Comparison of ENCODE assay signal across 10 cellular contexts in genomic region chr2:20641123-20641985, GRCh38. TPM values are rescaled to one million over a fixed set of nuclear protein-coding genes. Genes with fewer than 3 reads are reported as not detected.
DNase-seq lines count a peak whose midpoint lies in the region; ATAC-seq and TF ChIP-seq lines count a peak whose summit lies in the region.
"Had no signal": no experiment of that assay in that cellular context is flagged by ENCODE, and none has a peak within 500 bp of the region (broad histone marks: within the 10 kb centered on the region; RNA-seq: fewer than 3 reads in every experiment).

No MANE protein-coding gene starts in this region.

- no peak for TF ChIP-seq RAD21 in IMR-90 (IDR thresholded peaks at IDR 0.05; ENCODE audit: low read length)

- H3K14ac ChIP-seq in IMR-90 (replicated peaks; ENCODE audit: low read depth, low read length) = no peak overlapping the region

- WGBS in IMR-90 (ENCODE audit: extremely low coverage in 2 of 2, insufficient read length in 1 of 2), 2 experiments = 83% methylated on average over 19 of the region's 23 CpGs; no CpG with 5 or more reads in 1 of the 2 experiments
- WGBS in stomach, 5 donors = 75 to 88% (median 84%) methylated on average over 23 of the region's 23 CpGs

- H3K4me2 ChIP-seq in IMR-90 (ENCODE audit: low read depth, low read length) = no peak overlapping the region

- no peak overlapping the region for H2BK5ac ChIP-seq in IMR-90 (ENCODE audit: low read depth, low read length, poor library complexity, severe bottlenecking)

- H3K27ac Mint-ChIP-seq in activated naive CD4-positive, alpha-beta T cell treated with anti-CD3 and anti-CD28 coated beads for 36 hours = no peak overlapping the region

- dilution Hi-C loops in IMR-90 (cut with HindIII; ENCODE audit: low sequenced_read_pairs, unreplicated experiment) = loop anchor here (25.0 kb wide), 1 partner anchor 254 kb away; no protein-coding TSS in a partner anchor

- H3K4me3 ChIP-seq in IMR-90 (ENCODE audit: insufficient read depth, low read depth, low read length) = no peak overlapping the region
- H3K4me3 ChIP-seq in choroid plexus epithelial cell (ENCODE audit: low read depth, low read length) = no peak overlapping the region
- no peak overlapping the region for H3K4me3 ChIP-seq in stomach

- BruUV-seq in IMR-90 (replicated peaks; lab: Mats Ljungman, UMichigan) = no TSS peak

- TF ChIP-seq POLR2A in IMR-90 (IDR thresholded peaks at IDR 0.05; ENCODE audit: low read depth, low read length) = no peak
- TF ChIP-seq POLR2A in stomach (IDR thresholded peaks at IDR 0.05) = no peak

- H3K4me3 Mint-ChIP-seq in activated naive CD4-positive, alpha-beta T cell treated with anti-CD3 and anti-CD28 coated beads for 36 hours = no peak overlapping the region
- H3K4me3 Mint-ChIP-seq: CD8-positive, alpha-beta memory T cell had no signal

- H4K20me1 ChIP-seq in IMR-90 (ENCODE audit: insufficient read depth, low read length) = peaks cover 18% of the 10 kb centered on the region

- H2AK5ac ChIP-seq in IMR-90 (ENCODE audit: low read depth, low read length) = 0 out of 2 replicates have a peak overlapping the region, but pooled peaks have one; percentile 66

- no peak overlapping the region for H3K9ac ChIP-seq in IMR-90 (ENCODE audit: low read depth, low read length)

- H3K27me3 ChIP-seq in IMR-90 (ENCODE audit: control insufficient read depth, insufficient read depth, low read length) = no peaks in the 10 kb centered on the region
- no peaks in the 10 kb centered on the region for H3K27me3 ChIP-seq in stomach

- no peak overlapping the region; the same call in 1 of the 2 replicates for H3K4ac ChIP-seq in IMR-90 (ENCODE audit: low read depth, low read length)

- no peaks in the 10 kb centered on the region for H3K4me1 Mint-ChIP-seq in activated naive CD4-positive, alpha-beta T cell treated with anti-CD3 and anti-CD28 coated beads for 36 hours (ENCODE audit: low read depth)

- 0 out of 2 replicates have a peak, but pooled peaks cover 3% of the 10 kb centered on the region for H3K9me1 ChIP-seq in IMR-90 (ENCODE audit: insufficient read depth, low read length)

- TF ChIP-seq EP300 in stomach (IDR thresholded peaks at IDR 0.05) = peak; percentile 97

- H2BK120ac ChIP-seq in IMR-90 (ENCODE audit: low read depth, low read length) = no peak overlapping the region

- no peak overlapping the region for H3K27ac ChIP-seq in IMR-90 (ENCODE audit: insufficient read depth, low read length)
- peak overlapping the region in 4 of 5 donors; percentile 16 to 91 (median 85) for H3K27ac ChIP-seq in stomach

- no peak overlapping the region for H4K91ac ChIP-seq in IMR-90 (ENCODE audit: insufficient read depth, low read depth, low read length)

- H3K4me1 ChIP-seq in IMR-90 (ENCODE audit: control insufficient read depth, insufficient read depth, low read length) (no peaks in the 10 kb centered on the region), stomach (peaks cover 17 to 53% (median 39%) of the 10 kb centered on the region in 4 donors)

- no peak overlapping the region for H2BK15ac ChIP-seq in IMR-90 (ENCODE audit: low read depth, low read length)

- H3K36me3 ChIP-seq in IMR-90 (ENCODE audit: control insufficient read depth, insufficient read depth, low read length) = peaks cover 35% of the 10 kb centered on the region; the same call in 1 of the 2 replicates
- peaks cover 23 to 93% (median 89%) of the 10 kb centered on the region in 4 donors for H3K36me3 ChIP-seq in stomach

- H2AFZ ChIP-seq in IMR-90 (replicated peaks; ENCODE audit: low read length, poor library complexity) = peak overlapping the region; percentile 2

- TF ChIP-seq CTCF in IMR-90 (conservative IDR thresholded peaks at IDR 0.05; ENCODE audit: low read depth, low read length) = no peak
- no peak for TF ChIP-seq CTCF in choroid plexus epithelial cell (conservative IDR thresholded peaks at IDR 0.05; ENCODE audit: low read depth, low read length)
- TF ChIP-seq CTCF in stomach (IDR thresholded peaks at IDR 0.05) = no peak

- intact Hi-C loops in IMR-90 (cut with micrococcal nuclease) = no loop called here
- intact Hi-C loops in stomach (cut with DNase I; ENCODE audit: low total_unique reads) = loop anchor here (10.0 kb wide), 1 partner anchor 197 kb away; the partner anchor contains the start of gene RHOB
- intact Hi-C loops in activated naive CD4-positive, alpha-beta T cell treated with anti-CD3 and anti-CD28 coated beads for 36 hours (cut with micrococcal nuclease) = loop anchor here (5.0 to 10.0 kb wide), 2 partner anchors 399 to 627 kb away; partner anchors contain the start of gene MATN3

- no peak overlapping the region for H4K5ac ChIP-seq in IMR-90 (ENCODE audit: low read depth, low read length)

- H2AK9ac ChIP-seq in IMR-90 (replicated peaks; ENCODE audit: low read depth, low read length, poor library complexity) = peak overlapping the region; percentile 86

- H3K9me3 Mint-ChIP-seq in activated naive CD4-positive, alpha-beta T cell treated with anti-CD3 and anti-CD28 coated beads for 36 hours = no peaks in the 10 kb centered on the region
- H3K9me3 Mint-ChIP-seq: CD8-positive, alpha-beta memory T cell had no signal

- no peak overlapping the region for H3K56ac ChIP-seq in IMR-90 (ENCODE audit: extremely low read depth, insufficient read depth, low read length)

- no peaks in the 10 kb centered on the region for H3K27me3 Mint-ChIP-seq in activated naive CD4-positive, alpha-beta T cell treated with anti-CD3 and anti-CD28 coated beads for 36 hours (ENCODE audit: low read depth)
- H3K27me3 Mint-ChIP-seq: CD8-positive, alpha-beta memory T cell had no signal

- H3K23ac ChIP-seq in IMR-90 (ENCODE audit: low read depth, low read length) = no peak overlapping the region; the same call in 1 of the 2 replicates

- in situ Hi-C loops in IMR-90 (cut with MboI; ENCODE audit: low sequenced_read_pairs) = loop anchor here (5.0 kb wide), 1 partner anchor 244 kb away; no protein-coding TSS in a partner anchor

- ATAC-seq in IMR-90 (ENCODE audit: low read depth) (no peak; the same call in none of the 2 replicates), GM18519 (IDR thresholded peaks at IDR 0.05; ENCODE audit: low FRiP score, unreplicated experiment) (no peak), HG02970 (IDR thresholded peaks at IDR 0.05; ENCODE audit: low FRiP score, unreplicated experiment) (no peak)
- no peak for ATAC-seq in stimulated activated naive CD8-positive, alpha-beta T cell treated with anti-CD3 and anti-CD28 coated beads, Interleukin-15, Interleukin-2, amounts not matched to agents 100 U/mL and 50 U/mL, for 24 hours

- H2BK20ac ChIP-seq in IMR-90 (ENCODE audit: low read depth, low read length) = no peak overlapping the region

- H3K9me3 ChIP-seq in IMR-90 (ENCODE audit: control insufficient read depth, insufficient read depth, low read length) (no peaks in the 10 kb centered on the region), stomach (no peaks in the 10 kb centered on the region)

- POLR2A ChIA-PET in IMR-90 (lab: Charles Lee; ENCODE audit: unreplicated experiment) = no interaction called here

- no peak overlapping the region for H4K8ac ChIP-seq in IMR-90 (ENCODE audit: low read depth in 2 of 2, low read length in 2 of 2)

- H3K79me1 ChIP-seq in IMR-90 (ENCODE audit: low read depth in 1 of 2, low read length in 2 of 2) = peaks cover 0 to 22% of the 10 kb centered on the region in 2 experiments; a peak in 1 of 4 replicates

- peaks cover 8% of the 10 kb centered on the region for H3K36me3 Mint-ChIP-seq in activated naive CD4-positive, alpha-beta T cell treated with anti-CD3 and anti-CD28 coated beads for 36 hours (ENCODE audit: low read depth)

- CTCF ChIA-PET in IMR-90 (lab: Yijun Ruan, JAX) = interaction anchor here (0.7 to 2.5 kb wide), 6 partner anchors 201 to 265 kb away, joined by 3 to 12 read pairs (median 4); no protein-coding TSS in a partner anchor
- CTCF ChIA-PET in activated naive CD4-positive, alpha-beta T cell treated with anti-CD3 and anti-CD28 coated beads for 36 hours (lab: Charles Lee) = interaction anchor here (0.7 to 5.8 kb wide), 16 partner anchors 10 to 316 kb away, joined by 3 to 63 read pairs (median 4); partner anchors contain the start of gene RHOB

- DNase-seq in IMR-90 (peak; percentile 77), choroid plexus epithelial cell (ENCODE audit: low read depth) (peak; percentile 77), iris pigment epithelial cell (ENCODE audit: low read depth) (peak; percentile 83), stomach (no peak)
- DNase-seq in activated naive CD4-positive, alpha-beta T cell treated with anti-CD3 and anti-CD28 coated beads for 36 hours = no peak
- no peak for DNase-seq in stimulated activated naive CD8-positive, alpha-beta T cell treated with anti-CD3 and anti-CD28 coated beads, Interleukin-15, Interleukin-2, amounts not matched to agents 100 U/mL and 50 U/mL, for 24 hours

- no peak overlapping the region for H3K18ac ChIP-seq in IMR-90 (ENCODE audit: low read depth, low read length)

TF ChIP-seq in IMR-90, 13 proteins besides CTCF, POLR2A, EP300 and RAD21 (continues in another document):
- TF ChIP-seq CHD1 (IDR thresholded peaks at IDR 0.05; ENCODE audit: low read depth, low read length) (no peak), MAZ (IDR thresholded peaks at IDR 0.05; ENCODE audit: borderline replicate concordance, low read depth, low read length) (no peak), USF2 (IDR thresholded peaks at IDR 0.05; ENCODE audit: low read depth, low read length) (peak; percentile 73), NFE2L2 (IDR thresholded peaks at IDR 0.05; ENCODE audit: low read depth, low read length) (no peak)

RNA-seq across cellular contexts. Expression of gene HS1BP3, which starts 9.5 kb away (rescaled TPM):
- total RNA-seq in IMR-90 (2012; rRNA removed) (9.0 and 10.3 TPM in 2 replicates), stomach (100 to 1,000 TPM in 1 of 5 donors, 10 to 100 TPM in 4; 13.8 to 105 (median 22.5) TPM)
- polyA plus RNA-seq in IMR-90 (2012; rRNA removed) (13.6 and 14.8 TPM in 2 replicates), stomach (10 to 100 TPM; 20.6 to 25.2 (median 24.1) TPM)
- polyA plus RNA-seq in IMR-90 (2012; cell fraction: cytosol; rRNA removed) = 12.6 and 13.7 TPM in 2 replicates
- 34.4 and 38.9 TPM in 2 replicates for polyA plus RNA-seq in IMR-90 (2012; cell fraction: nucleus; rRNA removed; ENCODE audit: low replicate concordance)
- total RNA-seq in activated naive CD4-positive, alpha-beta T cell treated with anti-CD3 and anti-CD28 coated beads for 36 hours = 1 to 10 TPM; 6.0 to 6.1 TPM

RNA-seq across cellular contexts. Expression of gene GDF7, which starts 25.6 kb away (rescaled TPM):
- under 0.01 TPM in 2 replicates for total RNA-seq in IMR-90 (2012; rRNA removed)
- polyA plus RNA-seq in IMR-90 (2012; rRNA removed) = 0.02 TPM in 1 of 2 replicates, not detected in the other
- under 0.01 and 0.01 TPM in 2 replicates for polyA plus RNA-seq in IMR-90 (2012; cell fraction: cytosol; rRNA removed)
- polyA plus RNA-seq in IMR-90 (2012; cell fraction: nucleus; rRNA removed; ENCODE audit: low replicate concordance) = 0.03 and 0.10 TPM in 2 replicates
- total RNA-seq in stomach = 1 to 10 TPM in 1 of 5 donors, under 1 TPM in 2, not detected in 2; 0.37 to 1.3 (median 0.45) TPM
- under 1 TPM in 2 of 3 donors, not detected in 1; 0.10 to 0.12 TPM for polyA plus RNA-seq in stomach
- not detected for total RNA-seq in activated naive CD4-positive, alpha-beta T cell treated with anti-CD3 and anti-CD28 coated beads for 36 hours
- total RNA-seq: CD8-positive, alpha-beta memory T cell had no signal
- polyA plus RNA-seq: keratinocyte had no signal

Comparison
In these comparisons a context has a peak if more than half of its experiments do, and no peak if none do; other contexts are left out.
1. DNase-seq: peak in IMR-90 (single experiment), choroid plexus epithelial cell (single experiment) and iris pigment epithelial cell (single experiment); none in stomach (single experiment), activated naive CD4-positive, alpha-beta T cell treated with anti-CD3 and anti-CD28 coated beads for 36 hours (single experiment) and stimulated activated naive CD8-positive, alpha-beta T cell treated with anti-CD3 and anti-CD28 coated beads, Interleukin-15, Interleukin-2, amounts not matched to agents 100 U/mL and 50 U/mL, for 24 hours (single experiment).